16 cellular contexts compared by ENCODE assay signal in the genomic region with DNA sequence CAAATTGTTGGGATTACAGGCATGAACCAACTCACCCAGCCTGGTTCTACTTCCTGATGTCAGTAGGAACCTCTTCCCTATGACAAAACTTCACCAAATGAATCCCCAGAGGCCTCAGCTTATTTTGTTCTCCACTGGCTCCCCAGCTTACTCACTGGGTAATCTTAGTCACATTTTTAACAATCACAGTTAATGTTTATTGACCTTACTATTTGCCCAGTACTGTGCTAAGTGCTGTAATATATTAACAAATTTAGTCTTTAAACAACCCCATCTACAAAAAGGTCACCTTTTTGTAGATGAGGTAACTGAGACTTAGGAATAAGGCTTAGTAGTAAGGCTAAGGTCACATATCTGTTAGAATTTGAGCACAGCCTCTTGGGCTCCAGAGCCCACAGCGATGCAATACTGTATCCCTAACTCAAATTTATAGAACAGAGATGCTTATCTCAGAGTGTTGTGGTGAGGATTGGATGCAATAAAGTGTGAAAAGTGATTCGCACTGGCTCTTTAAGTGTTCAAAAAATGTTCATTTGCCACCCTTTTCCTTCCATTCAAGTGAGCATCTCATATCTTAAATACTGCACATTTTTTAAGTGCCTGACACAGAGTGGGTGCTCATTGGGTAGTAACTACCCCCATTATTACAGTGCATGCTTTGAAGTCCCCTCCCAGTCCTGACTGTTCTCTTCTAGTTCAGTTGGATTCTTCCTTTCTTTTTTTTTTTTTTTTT.
DNase-seq lines count a peak whose midpoint lies in the region; ATAC-seq and TF ChIP-seq lines count a peak whose summit lies in the region.
"Had no signal": no experiment of that assay in that cellular context is flagged by ENCODE, and none has a peak within 500 bp of the region (broad histone marks: within the 10 kb centered on the region; RNA-seq: fewer than 3 reads in every experiment).

No MANE protein-coding gene starts in this region.

- no peak overlapping the region for H3K9ac ChIP-seq in fibroblast of lung (ENCODE audit: insufficient read depth, low read length)

- intact Hi-C loops in activated CD4-positive, alpha-beta memory T cell treated with anti-CD3 and anti-CD28 coated beads for 36 hours (cut with micrococcal nuclease): no loop called here

- H3K9me3 Mint-ChIP-seq in activated CD4-positive, alpha-beta memory T cell treated with anti-CD3 and anti-CD28 coated beads for 36 hours: no peaks in the 10 kb centered on the region
- H3K9me3 Mint-ChIP-seq in CD8-positive, alpha-beta memory T cell: peaks cover 0 to 2% (median 0%) of the 10 kb centered on the region in 5 donors
- H3K9me3 Mint-ChIP-seq: activated naive CD4-positive, alpha-beta T cell treated with anti-CD3 and anti-CD28 coated beads, Interleukin-2, amount 50 U/mL, for 24 hours; neural crest cell had no signal

- no peak overlapping the region for H3K4me3 Mint-ChIP-seq in activated CD4-positive, alpha-beta memory T cell treated with anti-CD3 and anti-CD28 coated beads for 36 hours
- H3K4me3 Mint-ChIP-seq in CD8-positive, alpha-beta memory T cell: no peak overlapping the region
- H3K4me3 Mint-ChIP-seq: activated CD8-positive, alpha-beta memory T cell treated with anti-CD3 and anti-CD28 coated beads, Interleukin-2, amount 10 ng/mL, durations not matched to agents 7 days and 5 days; activated naive CD4-positive, alpha-beta T cell treated with anti-CD3 and anti-CD28 coated beads, Interleukin-2, amount 50 U/mL, for 24 hours; neural crest cell had no signal

- H3K79me2 ChIP-seq in fibroblast of lung (ENCODE audit: control insufficient read depth, insufficient read depth, low read length): no peaks in the 10 kb centered on the region

- H3K4me3 ChIP-seq in fibroblast of lung (replicated peaks in 1 of 4; ENCODE audit: control extremely low read depth in 1 of 4, insufficient read depth in 1 of 4, low read depth in 3 of 4, low read length in 4 of 4) (no peak overlapping the region), retinal pigment epithelial cell (ENCODE audit: low read length) (no peak overlapping the region)
- no peak overlapping the region for H3K4me3 ChIP-seq in CD8-positive, alpha-beta memory T cell (ENCODE audit: low read length)
- H3K4me3 ChIP-seq: coronary artery, Peyer's patch had no signal

- H3K9me3 ChIP-seq in fibroblast of lung (ENCODE audit: control insufficient read depth, insufficient read depth, low read depth, low read length): no peaks in the 10 kb centered on the region
- no peaks in the 10 kb centered on the region for H3K9me3 ChIP-seq in CD8-positive, alpha-beta memory T cell (ENCODE audit: low read length)
- H3K9me3 ChIP-seq: Peyer's patch had no signal

- no peaks in the 10 kb centered on the region for H3K36me3 Mint-ChIP-seq in activated CD4-positive, alpha-beta memory T cell treated with anti-CD3 and anti-CD28 coated beads for 36 hours
- no peaks in the 10 kb centered on the region for H3K36me3 Mint-ChIP-seq in CD8-positive, alpha-beta memory T cell
- H3K36me3 Mint-ChIP-seq: activated CD8-positive, alpha-beta memory T cell treated with anti-CD3 and anti-CD28 coated beads, Interleukin-2, amount 10 ng/mL, durations not matched to agents 7 days and 5 days; activated naive CD4-positive, alpha-beta T cell treated with anti-CD3 and anti-CD28 coated beads, Interleukin-2, amount 50 U/mL, for 24 hours had no signal

- no peak overlapping the region for H3K27ac ChIP-seq in fibroblast of lung (ENCODE audit: insufficient read depth, low read length)
- H3K27ac ChIP-seq in CD8-positive, alpha-beta memory T cell (ENCODE audit: low read depth, low read length): no peak overlapping the region
- H3K27ac ChIP-seq: 22Rv1, coronary artery, Peyer's patch had no signal

- no peaks in the 10 kb centered on the region for H3K27me3 ChIP-seq in fibroblast of lung (ENCODE audit: control insufficient read depth, insufficient read depth, low read length)
- H3K27me3 ChIP-seq in CD8-positive, alpha-beta memory T cell (ENCODE audit: insufficient read depth, low read length, poor library complexity, severe bottlenecking): no peaks in the 10 kb centered on the region
- H3K27me3 ChIP-seq: Peyer's patch had no signal

- POLR2A ChIA-PET in activated CD4-positive, alpha-beta memory T cell treated with anti-CD3 and anti-CD28 coated beads for 36 hours (lab: Charles Lee): no interaction called here
- POLR2A ChIA-PET in CD8-positive, alpha-beta memory T cell (lab: Charles Lee): no interaction called here

- H3K27ac Mint-ChIP-seq in activated CD4-positive, alpha-beta memory T cell treated with anti-CD3 and anti-CD28 coated beads for 36 hours: no peak overlapping the region
- H3K27ac Mint-ChIP-seq in CD8-positive, alpha-beta memory T cell: no peak overlapping the region
- H3K27ac Mint-ChIP-seq: activated CD8-positive, alpha-beta memory T cell treated with anti-CD3 and anti-CD28 coated beads, Interleukin-2, amount 10 ng/mL, durations not matched to agents 7 days and 5 days; activated naive CD4-positive, alpha-beta T cell treated with anti-CD3 and anti-CD28 coated beads, Interleukin-2, amount 50 U/mL, for 24 hours had no signal

- no peak overlapping the region for H2AFZ ChIP-seq in fibroblast of lung (ENCODE audit: low read length)

- peaks cover 21% of the 10 kb centered on the region for H3K4me1 Mint-ChIP-seq in activated CD4-positive, alpha-beta memory T cell treated with anti-CD3 and anti-CD28 coated beads for 36 hours (ENCODE audit: low read depth)
- H3K4me1 Mint-ChIP-seq in CD8-positive, alpha-beta memory T cell: peaks cover 0 to 9% (median 0%) of the 10 kb centered on the region in 3 donors

- no peak overlapping the region for H3K4me2 ChIP-seq in fibroblast of lung (ENCODE audit: extremely low read depth, insufficient read depth, low read length)

- TF ChIP-seq CTCF in fibroblast of lung (conservative IDR thresholded peaks at IDR 0.05 in 1 of 2, IDR thresholded peaks at IDR 0.05 in 1 of 2; ENCODE audit: low read depth in 1 of 2, low read length in 2 of 2): no peak
- no peak for TF ChIP-seq CTCF in retinal pigment epithelial cell (conservative IDR thresholded peaks at IDR 0.05; ENCODE audit: low read depth, low read length)

- CTCF ChIA-PET in activated CD4-positive, alpha-beta memory T cell treated with anti-CD3 and anti-CD28 coated beads for 36 hours (lab: Charles Lee): interaction anchor here (0.6 to 1.0 kb wide), 3 partner anchors 15 to 429 kb away, joined by 3 to 5 read pairs (median 3); no protein-coding TSS in a partner anchor
- CTCF ChIA-PET in CD8-positive, alpha-beta memory T cell (lab: Charles Lee): interaction anchor here (0.8 to 1.3 kb wide), 2 partner anchors 12 to 324 kb away, joined by 3 read pairs; no protein-coding TSS in a partner anchor

- no peaks in the 10 kb centered on the region for H3K36me3 ChIP-seq in fibroblast of lung (ENCODE audit: control insufficient read depth, insufficient read depth, low read length)
- H3K36me3 ChIP-seq in CD8-positive, alpha-beta memory T cell (ENCODE audit: insufficient read depth, low read length): no peaks in the 10 kb centered on the region
- H3K36me3 ChIP-seq: Peyer's patch had no signal

- peaks cover 14% of the 10 kb centered on the region for H3K4me1 ChIP-seq in fibroblast of lung (ENCODE audit: control insufficient read depth, extremely low read depth, insufficient read depth, low read length)
- no peaks in the 10 kb centered on the region for H3K4me1 ChIP-seq in CD8-positive, alpha-beta memory T cell (ENCODE audit: insufficient read depth, low read length)

- peak; percentile 21 to 22 for ATAC-seq in activated CD4-positive, CD25-positive, alpha-beta regulatory T cell treated with anti-CD3 and anti-CD28 coated beads, Interleukin-2, amount 50 U/mL, for 24 hours
- no peak for ATAC-seq in GM19035 (IDR thresholded peaks at IDR 0.05; ENCODE audit: unreplicated experiment)
- ATAC-seq: activated CD8-positive, alpha-beta memory T cell treated with anti-CD3 and anti-CD28 coated beads, Interleukin-2, amount 10 ng/mL, durations not matched to agents 7 days and 5 days; left lobe of liver had no signal

- H4K20me1 ChIP-seq in fibroblast of lung (ENCODE audit: control insufficient read depth, extremely low read depth, insufficient read depth, low read length): no peaks in the 10 kb centered on the region

- DNase-seq in activated CD4-positive, CD25-positive, alpha-beta regulatory T cell treated with anti-CD3 and anti-CD28 coated beads, Interleukin-2, amount 50 U/mL, for 72 hours: no peak
- DNase-seq in M059J (ENCODE audit: low read depth) (peak; percentile 83), fibroblast of lung (ENCODE audit: low read depth in 2 of 2) (peak; percentile 40 to 56), retinal pigment epithelial cell (ENCODE audit: low read depth) (peak; percentile 59)
- DNase-seq in activated CD4-positive, alpha-beta memory T cell treated with anti-CD3 and anti-CD28 coated beads for 36 hours: no peak
- no peak for DNase-seq in CD8-positive, alpha-beta memory T cell
- DNase-seq: activated CD8-positive, alpha-beta memory T cell treated with anti-CD3 and anti-CD28 coated beads, Interleukin-2, amount 10 ng/mL, durations not matched to agents 7 days and 5 days; NCI-H345; Peyer's patch had no signal

- H3K27me3 Mint-ChIP-seq in activated CD4-positive, alpha-beta memory T cell treated with anti-CD3 and anti-CD28 coated beads for 36 hours: no peaks in the 10 kb centered on the region
- peaks cover 0 to 2% of the 10 kb centered on the region in 2 donors for H3K27me3 Mint-ChIP-seq in CD8-positive, alpha-beta memory T cell
- H3K27me3 Mint-ChIP-seq: activated naive CD4-positive, alpha-beta T cell treated with anti-CD3 and anti-CD28 coated beads, Interleukin-2, amount 50 U/mL, for 24 hours had no signal

Comparison
In these comparisons a context has a peak if more than half of its experiments do, and no peak if none do; other contexts are left out.
1. DNase-seq: peak in M059J (single experiment), fibroblast of lung (2 of 2) and retinal pigment epithelial cell (single experiment); none in activated CD4-positive, CD25-positive, alpha-beta regulatory T cell treated with anti-CD3 and anti-CD28 coated beads, Interleukin-2, amount 50 U/mL, for 72 hours (single experiment), activated CD4-positive, alpha-beta memory T cell treated with anti-CD3 and anti-CD28 coated beads for 36 hours (single experiment) and CD8-positive, alpha-beta memory T cell (0 of 5).